ENCODE assay signal across 9 cellular contexts in the genomic region with DNA sequence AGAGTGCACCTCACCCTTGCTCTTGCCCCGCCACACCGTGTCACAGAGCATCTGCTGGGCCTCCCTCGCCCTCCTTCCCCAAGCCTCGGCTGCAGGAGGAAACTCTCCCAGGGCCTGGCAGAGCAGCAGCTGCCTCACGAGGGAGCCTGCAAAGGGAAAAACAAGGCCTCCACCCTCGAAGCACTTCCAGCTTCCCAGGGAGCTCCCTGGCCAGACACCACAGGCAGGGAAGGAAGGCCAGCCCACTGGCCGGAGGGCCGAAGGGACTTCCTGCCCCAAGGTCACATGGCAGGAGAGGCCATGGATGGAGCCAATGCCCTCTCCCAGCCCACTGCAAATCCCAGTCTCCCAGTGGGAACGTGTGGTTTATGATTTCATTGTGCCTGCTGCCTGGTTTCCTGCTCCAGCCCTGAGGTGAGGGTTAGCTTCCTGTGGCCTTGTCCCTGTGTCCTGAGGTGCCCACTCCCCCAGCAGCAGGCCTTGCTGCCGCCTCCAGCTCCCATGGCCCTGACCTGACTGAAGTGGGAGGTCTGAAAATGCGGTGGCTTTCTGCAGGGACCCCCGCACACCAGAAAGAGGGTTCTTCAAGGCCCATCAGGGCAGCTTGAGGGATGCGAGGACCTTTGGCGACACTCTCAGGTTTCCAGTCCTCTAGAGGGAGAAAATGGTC.
DNase-seq lines count a peak whose midpoint lies in the region; ATAC-seq and TF ChIP-seq lines count a peak whose summit lies in the region.
"Had no signal": no experiment of that assay in that cellular context is flagged by ENCODE, and none has a peak within 500 bp of the region (broad histone marks: within the 10 kb centered on the region; RNA-seq: fewer than 3 reads in every experiment).

No MANE protein-coding gene starts in this region.

- peaks cover 96% of the 10 kb centered on the region for H4K20me1 ChIP-seq in hepatocyte (ENCODE audit: insufficient read depth, poor library complexity, severe bottlenecking)

- H3K4me3 ChIP-seq in duodenal mucosa (ENCODE audit: low read depth in 1 of 2, low read length in 2 of 2) (no peak overlapping the region), aorta (ENCODE audit: low read length in 2 of 2) (no peak overlapping the region), hepatocyte (no peak overlapping the region)

- no peaks in the 10 kb centered on the region for H3K27me3 Mint-ChIP-seq in activated naive CD8-positive, alpha-beta T cell treated with anti-CD3 and anti-CD28 coated beads, Interleukin-2, amount 10 ng/mL, durations not matched to agents 7 days and 5 days
- H3K27me3 Mint-ChIP-seq in activated naive CD8-positive, alpha-beta T cell treated with anti-CD3 and anti-CD28 coated beads for 36 hours = no peaks in the 10 kb centered on the region

- no peak for TF ChIP-seq CTCF in hepatocyte (IDR thresholded peaks at IDR 0.05; ENCODE audit: poor library complexity)

- H3K4me2 ChIP-seq in hepatocyte = no peak overlapping the region

- H3K9me3 ChIP-seq in duodenal mucosa (ENCODE audit: control insufficient read depth in 1 of 2, low read length in 2 of 2) (no peaks in the 10 kb centered on the region), aorta (ENCODE audit: control insufficient read depth, low read length) (no peaks in the 10 kb centered on the region), hepatocyte (ENCODE audit: low read depth) (no peaks in the 10 kb centered on the region)
- H3K9me3 ChIP-seq: Caco-2 had no signal

- H3K79me2 ChIP-seq in hepatocyte = peaks cover 83% of the 10 kb centered on the region

- H3K4me1 ChIP-seq in duodenal mucosa (ENCODE audit: control insufficient read depth in 1 of 2, insufficient read depth in 2 of 2, low read length in 2 of 2) (peaks cover 69 to 79% of the 10 kb centered on the region in 2 donors), aorta (ENCODE audit: control insufficient read depth in 1 of 2, insufficient read depth in 2 of 2, low read length in 2 of 2) (peaks cover 5 to 7% of the 10 kb centered on the region in 2 donors), hepatocyte (ENCODE audit: insufficient read depth) (peaks cover 17% of the 10 kb centered on the region)
- H3K4me1 ChIP-seq: Caco-2 had no signal

- H3K27ac Mint-ChIP-seq in activated naive CD8-positive, alpha-beta T cell treated with anti-CD3 and anti-CD28 coated beads, Interleukin-2, amount 10 ng/mL, durations not matched to agents 7 days and 5 days = peak overlapping the region; percentile 71
- H3K27ac Mint-ChIP-seq in activated naive CD8-positive, alpha-beta T cell treated with anti-CD3 and anti-CD28 coated beads for 36 hours = no peak overlapping the region

- peaks cover 3% of the 10 kb centered on the region for H3K36me3 Mint-ChIP-seq in activated naive CD8-positive, alpha-beta T cell treated with anti-CD3 and anti-CD28 coated beads, Interleukin-2, amount 10 ng/mL, durations not matched to agents 7 days and 5 days
- H3K36me3 Mint-ChIP-seq in activated naive CD8-positive, alpha-beta T cell treated with anti-CD3 and anti-CD28 coated beads for 36 hours = peaks cover 13% of the 10 kb centered on the region

- no peaks in the 10 kb centered on the region for H3K9me3 Mint-ChIP-seq in activated naive CD8-positive, alpha-beta T cell treated with anti-CD3 and anti-CD28 coated beads, Interleukin-2, amount 10 ng/mL, durations not matched to agents 7 days and 5 days
- H3K9me3 Mint-ChIP-seq in activated naive CD8-positive, alpha-beta T cell treated with anti-CD3 and anti-CD28 coated beads for 36 hours = no peaks in the 10 kb centered on the region

- H3K27ac ChIP-seq in duodenal mucosa (ENCODE audit: low read depth, low read length) = peak overlapping the region; percentile 59
- peak overlapping the region; percentile 62 to 82 for H3K27ac ChIP-seq in aorta (ENCODE audit: low read depth in 1 of 2, low read length in 2 of 2)
- no peak overlapping the region for H3K27ac ChIP-seq in hepatocyte

- POLR2A ChIA-PET in activated naive CD8-positive, alpha-beta T cell treated with anti-CD3 and anti-CD28 coated beads, Interleukin-2, amount 10 ng/mL, durations not matched to agents 7 days and 5 days (lab: Charles Lee) = no interaction called here

- no peaks in the 10 kb centered on the region for H3K9me2 ChIP-seq in hepatocyte (replicated peaks; ENCODE audit: insufficient read depth)

- no peak for DNase-seq in activated naive CD8-positive, alpha-beta T cell treated with anti-CD3 and anti-CD28 coated beads, Interleukin-2, amount 10 ng/mL, durations not matched to agents 7 days and 5 days
- no peak for DNase-seq in activated naive CD8-positive, alpha-beta T cell treated with anti-CD3 and anti-CD28 coated beads for 36 hours
- DNase-seq in myocyte (ENCODE audit: low read depth) (peak; percentile 86), aorta (peak; percentile 88 to 93), hepatocyte (ENCODE audit: low spot score) (no peak), NCI-H2196 treated with DMSO at 0.1 percent for 48 hours (lab: John Stamatoyannopoulos, UW; ENCODE audit: unreplicated experiment) (no peak), NCI-H2107 (lab: John Stamatoyannopoulos, UW) (no peak)
- DNase-seq: Caco-2 had no signal

- peaks cover 63% of the 10 kb centered on the region for H3K4me1 Mint-ChIP-seq in activated naive CD8-positive, alpha-beta T cell treated with anti-CD3 and anti-CD28 coated beads, Interleukin-2, amount 10 ng/mL, durations not matched to agents 7 days and 5 days
- peaks cover 62% of the 10 kb centered on the region for H3K4me1 Mint-ChIP-seq in activated naive CD8-positive, alpha-beta T cell treated with anti-CD3 and anti-CD28 coated beads for 36 hours

- 32 to 34% methylated on average over 14 of the region's 14 CpGs for WGBS in aorta, 2 donors
- 78% methylated on average over 14 of the region's 14 CpGs for WGBS in hepatocyte (ENCODE audit: low lambda C conversion rate, missing lambda C conversion rate)

- no peak overlapping the region for H3K4me3 Mint-ChIP-seq in activated naive CD8-positive, alpha-beta T cell treated with anti-CD3 and anti-CD28 coated beads, Interleukin-2, amount 10 ng/mL, durations not matched to agents 7 days and 5 days
- no peak overlapping the region for H3K4me3 Mint-ChIP-seq in activated naive CD8-positive, alpha-beta T cell treated with anti-CD3 and anti-CD28 coated beads for 36 hours

- ATAC-seq in activated naive CD8-positive, alpha-beta T cell treated with anti-CD3 and anti-CD28 coated beads, Interleukin-2, amount 10 ng/mL, durations not matched to agents 7 days and 5 days (ENCODE audit: low read depth) = no peak
- ATAC-seq in aorta (ENCODE audit: low FRiP score) = peak; percentile 75

- intact Hi-C loops in aorta (cut with DNase I) = loop anchor here in 1 of 2 donors (1.0 kb wide), 1 partner anchor 20 kb away; no protein-coding TSS in a partner anchor

- no peak overlapping the region for H3K9ac ChIP-seq in duodenal mucosa (ENCODE audit: low read depth in 1 of 2, low read length in 2 of 2)

- no peak overlapping the region for H2AFZ ChIP-seq in hepatocyte

- H3K27me3 ChIP-seq in duodenal mucosa (ENCODE audit: control insufficient read depth in 1 of 2, insufficient read depth in 2 of 2, low read length in 2 of 2) (no peaks in the 10 kb centered on the region), aorta (ENCODE audit: control insufficient read depth in 1 of 2, insufficient read depth in 2 of 2, low read length in 1 of 2) (no peaks in the 10 kb centered on the region), hepatocyte (no peaks in the 10 kb centered on the region)

- peaks cover 0 to 2% of the 10 kb centered on the region in 2 donors for H3K36me3 ChIP-seq in duodenal mucosa (ENCODE audit: control insufficient read depth in 1 of 2, insufficient read depth in 2 of 2, low read length in 2 of 2)
- no peaks in the 10 kb centered on the region for H3K36me3 ChIP-seq in aorta (ENCODE audit: control insufficient read depth in 1 of 2, insufficient read depth in 2 of 2, low read length in 1 of 2)
- no peaks in the 10 kb centered on the region for H3K36me3 ChIP-seq in hepatocyte (replicated peaks; ENCODE audit: insufficient read depth, low read depth)

Comparison
In these comparisons a context has a peak if more than half of its experiments do, and no peak if none do; other contexts are left out.
1. DNase-seq: peak in myocyte (single experiment) and aorta (2 of 2); none in activated naive CD8-positive, alpha-beta T cell treated with anti-CD3 and anti-CD28 coated beads, Interleukin-2, amount 10 ng/mL, durations not matched to agents 7 days and 5 days (single experiment), activated naive CD8-positive, alpha-beta T cell treated with anti-CD3 and anti-CD28 coated beads for 36 hours (single experiment), hepatocyte (single experiment), NCI-H2196 treated with DMSO at 0.1 percent for 48 hours (single experiment) and NCI-H2107 (single experiment).